29 cellular contexts compared by ENCODE assay signal in the genomic region with DNA sequence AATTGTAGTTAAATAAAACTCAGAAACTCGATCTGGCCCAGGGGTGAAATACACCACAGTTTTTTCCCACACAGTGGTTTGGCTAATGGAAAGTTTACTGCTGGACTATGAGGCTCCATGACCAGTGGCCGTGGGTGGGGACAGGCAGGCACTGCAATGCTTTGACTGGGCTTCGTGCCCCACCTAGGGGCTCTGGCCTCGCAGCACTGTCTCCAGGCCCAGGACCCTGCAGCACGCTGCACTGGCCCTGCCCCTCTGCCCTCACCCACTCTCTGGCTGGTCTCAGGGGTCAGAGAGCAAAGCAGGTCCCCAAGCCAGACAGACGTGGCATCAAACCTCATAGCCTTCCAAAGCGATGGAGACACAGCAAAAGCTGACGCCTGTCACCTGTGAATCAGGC. TPM values are rescaled to one million over a fixed set of nuclear protein-coding genes. Genes with fewer than 3 reads are reported as not detected.
"Had no signal": no experiment of that assay in that cellular context is flagged by ENCODE, and none has a peak within 500 bp of the region (broad histone marks: within the 10 kb centered on the region; RNA-seq: fewer than 3 reads in every experiment).

No MANE protein-coding gene starts in this region.

- H3K36me3 Mint-ChIP-seq: activated naive CD8-positive, alpha-beta T cell treated with anti-CD3 and anti-CD28 coated beads for 36 hours had no signal

- H3K27me3 ChIP-seq: adrenal gland, body of pancreas, esophagus squamous epithelium, heart right ventricle, right atrium auricular region, testis, transverse colon had no signal

- H3K27me3 Mint-ChIP-seq: activated CD8-positive, alpha-beta T cell treated with anti-CD3 and anti-CD28 coated beads for 36 hours; activated naive CD8-positive, alpha-beta T cell treated with anti-CD3 and anti-CD28 coated beads for 36 hours had no signal

- ATAC-seq: activated CD8-positive, alpha-beta T cell treated with anti-CD3 and anti-CD28 coated beads for 36 hours; activated T-cell treated with anti-CD3 and anti-CD28 coated beads, Interleukin-2, amount 50 U/mL, for 72 hours; body of pancreas; heart right ventricle; left ventricle myocardium superior; mucosa of descending colon; stimulated activated naive CD8-positive, alpha-beta T cell treated with anti-CD3 and anti-CD28 coated beads, Interleukin-15, Interleukin-2, amounts not matched to agents 100 U/mL and 50 U/mL, for 24 hours had no signal

- H3K4me1 ChIP-seq: esophagus squamous epithelium, right atrium auricular region, testis had no signal

- H3K4me1 Mint-ChIP-seq: activated CD4-positive, alpha-beta T cell treated with anti-CD3 and anti-CD28 coated beads, Interleukin-2, amount 10 ng/mL, durations not matched to agents 7 days and 5 days; activated naive CD8-positive, alpha-beta T cell treated with anti-CD3 and anti-CD28 coated beads for 36 hours had no signal

- DNase-seq: activated CD4-positive, alpha-beta T cell treated with anti-CD3 and anti-CD28 coated beads for 1 hour; activated CD4-positive, alpha-beta T cell treated with anti-CD3 and anti-CD28 coated beads, Interleukin-2, amount 10 ng/mL, durations not matched to agents 7 days and 5 days; activated CD8-positive, alpha-beta T cell treated with anti-CD3 and anti-CD28 coated beads for 36 hours; activated effector memory CD4-positive, alpha-beta T cell treated with anti-CD3 and anti-CD28 coated beads, Interleukin-2, amount 50 U/mL, for 16 hours; activated naive CD4-positive, alpha-beta T cell treated with anti-CD3 and anti-CD28 coated beads for 36 hours; activated naive CD8-positive, alpha-beta T cell treated with anti-CD3 and anti-CD28 coated beads for 36 hours; activated T-cell treated with anti-CD3 and anti-CD28 coated beads for 4 hours; activated T-cell treated with anti-CD3 and anti-CD28 coated beads, Interleukin-2, amount 50 U/mL, for 72 hours; adrenal gland; aorta; body of pancreas; dermis blood vessel endothelial cell; effector CD4-positive, alpha-beta T cell; esophagus squamous epithelium; foreskin melanocyte; heart right ventricle; left ventricle myocardium superior; naive B cell; occipital lobe; stimulated activated CD4-positive, alpha-beta T cell treated with anti-CD3 and anti-CD28 coated beads, Interleukin-2, amount 100 ng/mL, for 48 hours; stimulated activated naive CD8-positive, alpha-beta T cell treated with anti-CD3 and anti-CD28 coated beads, Interleukin-15, Interleukin-2, amounts not matched to agents 100 U/mL and 50 U/mL, for 24 hours; T1000; testis; transverse colon had no signal

- H3K9me3 ChIP-seq: body of pancreas, mucosa of descending colon, testis had no signal

- H3K36me3 ChIP-seq: adrenal gland, heart right ventricle, right atrium auricular region, transverse colon had no signal

- H3K27ac ChIP-seq: adrenal gland, body of pancreas, epithelial cell of prostate, esophagus squamous epithelium, heart right ventricle, right atrium auricular region, testis, transverse colon had no signal

- H3K27ac Mint-ChIP-seq: activated CD4-positive, alpha-beta T cell treated with anti-CD3 and anti-CD28 coated beads, Interleukin-2, amount 10 ng/mL, durations not matched to agents 7 days and 5 days; activated CD8-positive, alpha-beta T cell treated with anti-CD3 and anti-CD28 coated beads for 36 hours; activated naive CD4-positive, alpha-beta T cell treated with anti-CD3 and anti-CD28 coated beads for 36 hours; activated naive CD8-positive, alpha-beta T cell treated with anti-CD3 and anti-CD28 coated beads for 36 hours; activated T-cell treated with anti-CD3 and anti-CD28 coated beads, Interleukin-2, amount 50 U/mL, for 72 hours; T-helper 1 cell treated with Interleukin-12 subunit alpha and Interleukin-12 subunit beta and Interleukin-4 antibody, amounts not matched to agents 30 μg/mL and 1 μg/mL, for 36 hours had no signal

- H3K4me3 ChIP-seq: adrenal gland, body of pancreas, esophagus squamous epithelium, heart right ventricle, mucosa of descending colon, right atrium auricular region, testis, transverse colon had no signal

- H3K4me3 Mint-ChIP-seq: activated CD4-positive, alpha-beta T cell treated with anti-CD3 and anti-CD28 coated beads, Interleukin-2, amount 10 ng/mL, durations not matched to agents 7 days and 5 days; activated CD8-positive, alpha-beta T cell treated with anti-CD3 and anti-CD28 coated beads for 36 hours; activated naive CD4-positive, alpha-beta T cell treated with anti-CD3 and anti-CD28 coated beads for 36 hours; activated naive CD8-positive, alpha-beta T cell treated with anti-CD3 and anti-CD28 coated beads for 36 hours; activated T-cell treated with anti-CD3 and anti-CD28 coated beads, Interleukin-2, amount 50 U/mL, for 72 hours; naive B cell; neural crest cell; T-helper 1 cell treated with Interleukin-12 subunit alpha and Interleukin-12 subunit beta and Interleukin-4 antibody, amounts not matched to agents 30 μg/mL and 1 μg/mL, for 36 hours had no signal

RNA-seq across cellular contexts. Expression of a gene that starts 13.4 kb away (rescaled TPM):
- total RNA-seq: activated CD4-positive, alpha-beta T cell treated with anti-CD3 and anti-CD28 coated beads, Interleukin-2, amount 10 ng/mL, durations not matched to agents 7 days and 5 days; activated naive CD4-positive, alpha-beta T cell treated with anti-CD3 and anti-CD28 coated beads for 36 hours had no signal
